In genomic region chr14:96167224-96168148, GRCh38 we compare ENCODE assay signal across 12 cellular contexts. TPM values are rescaled to one million over a fixed set of nuclear protein-coding genes. Genes with fewer than 3 reads are reported as not detected.
DNase-seq lines count a peak whose midpoint lies in the region; FAIRE-seq and TF ChIP-seq lines count a peak whose summit lies in the region.
"Had no signal": no experiment of that assay in that cellular context is flagged by ENCODE, and none has a peak within 500 bp of the region (broad histone marks: within the 10 kb centered on the region; RNA-seq: fewer than 3 reads in every experiment).

No MANE protein-coding gene starts in this region.

- H3K4me3 ChIP-seq in SJSA1 (no peak overlapping the region), fibroblast of mammary gland (ENCODE audit: control insufficient read depth, low read depth, low read length) (no peak overlapping the region), small intestine (ENCODE audit: low read depth in 1 of 2, low read length in 2 of 2) (no peak overlapping the region), OCI-LY7 (ENCODE audit: low read depth, low read length, poor library complexity, severe bottlenecking) (no peak overlapping the region)

- no peak for TF ChIP-seq CTCF in fibroblast of mammary gland (conservative IDR thresholded peaks at IDR 0.05; ENCODE audit: control insufficient read depth, insufficient read depth, low read depth, low read length)
- TF ChIP-seq CTCF in OCI-LY7 (conservative IDR thresholded peaks at IDR 0.05; ENCODE audit: low read length): no peak

- H2AFZ ChIP-seq in OCI-LY7 (ENCODE audit: low read length): no peak overlapping the region

- H3K27me3 ChIP-seq in SJSA1 (replicated peaks) (no peaks in the 10 kb centered on the region), small intestine (ENCODE audit: control insufficient read depth in 2 of 2, insufficient read depth in 2 of 2, low read length in 2 of 2) (no peaks in the 10 kb centered on the region)

- CTCF ChIA-PET in OCI-LY7 (lab: Charles Lee; ENCODE audit: unreplicated experiment): no interaction called here

- no peak overlapping the region for H3K4me2 ChIP-seq in OCI-LY7 (ENCODE audit: low read length)

- POLR2A ChIA-PET in OCI-LY7 (lab: Charles Lee): interaction anchor here (0.5 to 0.8 kb wide), 4 partner anchors 76 to 345 kb away, joined by 3 to 5 read pairs (median 3); no protein-coding TSS in a partner anchor

- H3K36me3 ChIP-seq in SJSA1: no peaks in the 10 kb centered on the region
- H3K36me3 ChIP-seq in small intestine (ENCODE audit: control insufficient read depth in 2 of 2, insufficient read depth in 2 of 2, low read length in 2 of 2): no peaks in the 10 kb centered on the region
- H3K36me3 ChIP-seq in OCI-LY7 (ENCODE audit: insufficient read depth, low read length): no peaks in the 10 kb centered on the region
- H3K36me3 ChIP-seq: WERI-Rb-1 had no signal

- no peak for TF ChIP-seq POLR2A in H54 (IDR thresholded peaks at IDR 0.05; ENCODE audit: low read depth, low read length)

- H4K20me1 ChIP-seq in OCI-LY7 (ENCODE audit: insufficient read depth, low read length): no peaks in the 10 kb centered on the region

- no peaks in the 10 kb centered on the region for H3K79me2 ChIP-seq in OCI-LY7 (ENCODE audit: insufficient read depth, low read depth, low read length)

- H3K9me3 ChIP-seq in SJSA1 (replicated peaks): no peaks in the 10 kb centered on the region
- H3K9me3 ChIP-seq in small intestine (ENCODE audit: control insufficient read depth, low read depth): no peaks in the 10 kb centered on the region
- H3K9me3 ChIP-seq in OCI-LY7 (ENCODE audit: low read length): no peaks in the 10 kb centered on the region

- intact Hi-C loops in OCI-LY7 (cut with micrococcal nuclease; ENCODE audit: unreplicated experiment): no loop called here

- peaks cover 34% of the 10 kb centered on the region for H3K4me1 ChIP-seq in SJSA1 (replicated peaks)
- H3K4me1 ChIP-seq in small intestine (ENCODE audit: control insufficient read depth in 2 of 2, insufficient read depth in 1 of 2, low read depth in 1 of 2, low read length in 1 of 2): peaks cover 0 to 8% of the 10 kb centered on the region in 2 donors
- H3K4me1 ChIP-seq in OCI-LY7 (ENCODE audit: insufficient read depth, low read length, poor library complexity, severe bottlenecking): no peaks in the 10 kb centered on the region

- DNase-seq in H54 (ENCODE audit: insufficient read length, low spot score) (peak; percentile 78), SJSA1 (ENCODE audit: low read depth in 1 of 2, low spot score in 2 of 2) (peak; percentile 86 to 90), fibroblast of mammary gland (ENCODE audit: low read depth) (peak; percentile 87), small intestine (peak; percentile 84), OCI-LY7 (ENCODE audit: low spot score) (no peak), GM19238 (ENCODE audit: insufficient read length, low spot score) (no peak)
- no peak for DNase-seq in NK-92 treated with Interleukin-12 subunit alpha and Interleukin-12 subunit beta, amount 100 ng/mL, for 24 hours (lab: John Stamatoyannopoulos, UW)
- DNase-seq: activated naive CD4-positive, alpha-beta T cell treated with anti-CD3 and anti-CD28 coated beads, Interleukin-2, amount 50 U/mL, for 16 hours; NCI-H526 treated with DMSO at 0.1 percent for 48 hours; WERI-Rb-1 had no signal

- WGBS in small intestine, 3 donors: 64 to 74% (median 67%) methylated on average over 8 of the region's 8 CpGs

- FAIRE-seq in H54 (lab: Jason Lieb, UNC): peak; percentile 92
- no peak for FAIRE-seq in small intestine (lab: Jason Lieb, UNC)
- FAIRE-seq: H1 had no signal

- H3K27ac ChIP-seq in SJSA1 (peak overlapping the region; percentile 82), small intestine (ENCODE audit: low read depth in 1 of 2, low read length in 1 of 2) (peak overlapping the region; percentile 38 to 52), OCI-LY7 (ENCODE audit: low read depth, low read length, poor library complexity, severe bottlenecking) (no peak overlapping the region)
- H3K27ac ChIP-seq: WERI-Rb-1 had no signal

- no peaks in the 10 kb centered on the region for H3K9me2 ChIP-seq in OCI-LY7 (ENCODE audit: insufficient read depth, low read length)

- no TSS peak for BruUV-seq in OCI-LY7 (replicated peaks; lab: Mats Ljungman, UMichigan)

RNA-seq across cellular contexts. Expression of gene BDKRB2, which starts 37.2 kb away (rescaled TPM):
- total RNA-seq in SJSA1 (2014; rRNA removed; shearing (Covaris generic)): 21.6 and 28.2 TPM in 2 replicates
- 1 to 10 TPM; 1.3 to 8.2 (median 4.1) TPM for polyA plus RNA-seq in small intestine
- not detected in 2 replicates for total RNA-seq in OCI-LY7 (2014; rRNA removed; shearing (Covaris generic))
- 0.17 and 0.18 TPM in 2 replicates for total RNA-seq in OCI-LY7 (2022)
- polyA plus RNA-seq: neural cell had no signal

Comparison
In these comparisons a context has a peak if more than half of its experiments do, and no peak if none do; other contexts are left out.
1. DNase-seq: peak in H54 (single experiment), SJSA1 (2 of 2), fibroblast of mammary gland (single experiment) and small intestine (single experiment); none in NK-92 treated with Interleukin-12 subunit alpha and Interleukin-12 subunit beta, amount 100 ng/mL, for 24 hours (single experiment), OCI-LY7 (single experiment) and GM19238 (single experiment).
2. RNA of gene BDKRB2, which starts 37.2 kb away (total RNA-seq): 21.6 to 28.2 TPM in SJSA1; 0.17 to 0.18 TPM in OCI-LY7; every median in the first group is over 10 times any median in the second.